ENCODE assay signal across 28 cellular contexts in the genomic region with DNA sequence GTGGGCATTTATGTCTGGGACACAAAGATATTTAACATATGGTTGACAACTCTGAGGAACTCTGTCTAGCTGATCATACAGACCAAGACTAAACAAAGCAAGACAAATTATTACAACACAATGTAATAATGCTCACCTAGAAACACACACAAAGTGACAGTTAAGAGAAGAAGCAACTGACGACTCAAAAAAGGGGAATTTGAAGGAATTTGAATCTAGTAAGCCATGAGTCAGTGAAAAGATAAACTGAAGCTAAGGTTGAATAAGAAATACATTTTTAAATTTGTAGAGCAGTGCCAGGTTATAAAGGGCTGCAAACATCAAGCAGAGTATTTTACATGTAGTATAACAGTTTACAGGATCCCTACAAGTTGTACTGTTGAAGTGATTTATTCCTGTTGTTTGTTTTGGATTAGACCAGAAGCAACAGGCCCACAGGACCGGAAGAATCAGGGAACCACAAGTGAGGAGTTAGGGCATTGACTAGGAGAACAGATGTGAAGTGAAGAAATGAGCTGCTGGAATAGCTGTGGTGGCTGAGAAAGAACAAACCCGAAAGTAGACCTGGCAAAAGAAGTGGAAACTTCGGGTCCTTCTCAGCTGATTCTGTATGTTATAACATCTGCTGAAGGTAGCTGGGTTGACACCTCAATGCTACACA. TPM values are rescaled to one million over a fixed set of nuclear protein-coding genes. Genes with fewer than 3 reads are reported as not detected.
DNase-seq lines count a peak whose midpoint lies in the region; ATAC-seq, FAIRE-seq and TF ChIP-seq lines count a peak whose summit lies in the region.
"Had no signal": no experiment of that assay in that cellular context is flagged by ENCODE, and none has a peak within 500 bp of the region (broad histone marks: within the 10 kb centered on the region; RNA-seq: fewer than 3 reads in every experiment).

No MANE protein-coding gene starts in this region.

- 49 to 51% methylated on average over 4 of the region's 4 CpGs for WGBS in GM23248 (ENCODE audit: low coverage in 1 of 2, low lambda C conversion rate in 2 of 2, missing lambda C conversion rate in 2 of 2), 2 experiments
- 87 to 95% methylated on average over 2 to 4 of the region's 4 CpGs for WGBS in endodermal cell (ENCODE audit: insufficient coverage in 1 of 2, insufficient read length in 1 of 2), 2 experiments

- H4K20me1 ChIP-seq in GM23248 (ENCODE audit: insufficient read depth) = no peaks in the 10 kb centered on the region
- no peaks in the 10 kb centered on the region for H4K20me1 ChIP-seq in astrocyte (ENCODE audit: insufficient read depth, low read length)

- TF ChIP-seq CTCF in astrocyte (IDR thresholded peaks at IDR 0.05; ENCODE audit: insufficient read depth, low read depth, low read length) (no peak), endodermal cell (conservative IDR thresholded peaks at IDR 0.05) (no peak)

- H3K9me3 Mint-ChIP-seq in astrocyte (ENCODE audit: unreplicated experiment) = no peaks in the 10 kb centered on the region
- H3K9me3 Mint-ChIP-seq in endodermal cell = no peaks in the 10 kb centered on the region
- H3K9me3 Mint-ChIP-seq: activated naive CD4-positive, alpha-beta T cell treated with anti-CD3 and anti-CD28 coated beads, Interleukin-2, amount 50 U/mL, for 72 hours; natural killer cell treated with Interleukin-12 subunit alpha and Interleukin-12 subunit beta and Interleukin-15 and Interleukin-18, amount 100 ng/mL, for 72 hours; stimulated activated memory B cell treated with anti-CD40 and anti-IgM and Interleukin-4, amounts not matched to agents 10 μg/mL and 1 μg/mL and 100 μg/mL, for 72 hours had no signal

- H3F3A ChIP-seq in GM23248 (ENCODE audit: insufficient read depth) = 0 out of 2 replicates have a peak, but pooled peaks cover 10% of the 10 kb centered on the region

- H3K4me1 Mint-ChIP-seq in astrocyte (ENCODE audit: low read depth, unreplicated experiment) = no peaks in the 10 kb centered on the region
- no peaks in the 10 kb centered on the region for H3K4me1 Mint-ChIP-seq in endodermal cell

- H3K36me3 Mint-ChIP-seq in astrocyte (ENCODE audit: low read depth, unreplicated experiment) = peaks cover 24% of the 10 kb centered on the region
- H3K36me3 Mint-ChIP-seq in endodermal cell (ENCODE audit: low read depth) = no peaks in the 10 kb centered on the region

- FAIRE-seq in astrocyte (lab: Jason Lieb, UNC) = no peak
- FAIRE-seq: frontal cortex, RCC 7860 had no signal

- H3K36me3 ChIP-seq in GM23248 (ENCODE audit: low read depth) = no peaks in the 10 kb centered on the region
- no peaks in the 10 kb centered on the region for H3K36me3 ChIP-seq in astrocyte (ENCODE audit: insufficient read depth, low read length)
- no peaks in the 10 kb centered on the region for H3K36me3 ChIP-seq in endodermal cell (ENCODE audit: control insufficient read depth, insufficient read depth, low read length)
- H3K36me3 ChIP-seq: SJSA1, uterus had no signal

- DNase-seq in AG08396 (ENCODE audit: low spot score) (peak; percentile 8), GM23248 (peak; percentile 34), astrocyte (ENCODE audit: low read depth) (peak; percentile 51), iris pigment epithelial cell (ENCODE audit: low read depth) (peak; percentile 76), endodermal cell (no peak), left cardiac atrium (no peak)
- no peak for DNase-seq in activated CD4-positive, alpha-beta T cell treated with anti-CD3 and anti-CD28 coated beads, Interleukin-2, amount 50 U/mL, for 48 hours
- DNase-seq: activated T-cell treated with anti-CD3 and anti-CD28 coated beads, Interleukin-2, amount 50 U/mL, for 48 hours; cerebellar nuclear complex; hypothalamus; KBM-7; NCI-H2171; NCI-H526; spleen; stimulated activated CD4-positive, alpha-beta T cell treated with anti-CD3 and anti-CD28 coated beads, Interleukin-4, amount 100 ng/mL, for 1 hour; T-helper 1 cell; testis; uterus had no signal

- no peak overlapping the region for H3K4me3 Mint-ChIP-seq in astrocyte (ENCODE audit: unreplicated experiment)
- no peak overlapping the region for H3K4me3 Mint-ChIP-seq in endodermal cell
- H3K4me3 Mint-ChIP-seq: natural killer cell treated with Interleukin-12 subunit alpha and Interleukin-12 subunit beta and Interleukin-15 and Interleukin-18, amount 100 ng/mL, for 72 hours; stimulated activated memory B cell treated with anti-CD40 and anti-IgM and Interleukin-4, amounts not matched to agents 10 μg/mL and 1 μg/mL and 100 μg/mL, for 72 hours had no signal

- H3K9ac ChIP-seq in GM23248 = no peak overlapping the region
- no peak overlapping the region for H3K9ac ChIP-seq in astrocyte (ENCODE audit: low read length)
- no peak overlapping the region for H3K9ac ChIP-seq in endodermal cell (ENCODE audit: extremely low read depth, low read length, poor library complexity, severe bottlenecking)

- no peak overlapping the region for H3K27ac Mint-ChIP-seq in astrocyte (ENCODE audit: unreplicated experiment)
- no peak overlapping the region for H3K27ac Mint-ChIP-seq in endodermal cell
- H3K27ac Mint-ChIP-seq: stimulated activated memory B cell treated with anti-CD40 and anti-IgM and Interleukin-4, amounts not matched to agents 10 μg/mL and 1 μg/mL and 100 μg/mL, for 72 hours had no signal

- H3K79me2 ChIP-seq in GM23248 (ENCODE audit: insufficient read depth) (no peaks in the 10 kb centered on the region), astrocyte (ENCODE audit: insufficient read depth, low read length) (no peaks in the 10 kb centered on the region)

- intact Hi-C loops in left cardiac atrium (cut with DNase I) = no loop called here

- H3K27me3 ChIP-seq in GM23248 (replicated peaks; ENCODE audit: insufficient read depth) (no peaks in the 10 kb centered on the region), astrocyte (ENCODE audit: insufficient read depth, low read length) (no peaks in the 10 kb centered on the region), endodermal cell (ENCODE audit: control insufficient read depth, insufficient read depth, low read length, poor library complexity, severe bottlenecking) (no peaks in the 10 kb centered on the region)
- H3K27me3 ChIP-seq: SJSA1, spleen, testis, uterus had no signal

- H2AFZ ChIP-seq in GM23248 (peak overlapping the region; percentile 43; the same call in 1 of the 2 replicates), astrocyte (ENCODE audit: low read depth, low read length) (no peak overlapping the region)

- ATAC-seq in left cardiac atrium (no peak), GM19455 (IDR thresholded peaks at IDR 0.05; ENCODE audit: unreplicated experiment) (no peak)
- ATAC-seq: activated naive CD4-positive, alpha-beta T cell treated with anti-CD3 and anti-CD28 coated beads, Interleukin-2, amount 50 U/mL, for 72 hours; natural killer cell treated with Interleukin-12 subunit alpha and Interleukin-12 subunit beta and Interleukin-15 and Interleukin-18, amount 100 ng/mL, for 72 hours; stimulated activated memory B cell treated with anti-CD40 and anti-IgM and Interleukin-4, amounts not matched to agents 10 μg/mL and 1 μg/mL and 100 μg/mL, for 72 hours had no signal

- H3K9me2 ChIP-seq in GM23248 (ENCODE audit: insufficient read depth) = no peaks in the 10 kb centered on the region

- no peaks in the 10 kb centered on the region for H3K9me3 ChIP-seq in GM23248 (ENCODE audit: low read depth)
- H3K9me3 ChIP-seq in astrocyte (ENCODE audit: insufficient read depth, low read depth, low read length) = no peaks in the 10 kb centered on the region
- H3K9me3 ChIP-seq in endodermal cell (ENCODE audit: control insufficient read depth, low read length) = no peaks in the 10 kb centered on the region
- H3K9me3 ChIP-seq: SJSA1, spleen, testis, uterus had no signal

- H3K4me2 ChIP-seq in GM23248 (ENCODE audit: unreplicated experiment) (no peak overlapping the region), astrocyte (ENCODE audit: low read length) (no peak overlapping the region)

- H3K4me3 ChIP-seq in GM23248 (no peak overlapping the region), astrocyte (ENCODE audit: insufficient read depth, low read depth, low read length) (no peak overlapping the region), endodermal cell (ENCODE audit: low read length) (no peak overlapping the region)
- H3K4me3 ChIP-seq: SJSA1, spleen, testis, uterus had no signal

- H3K4me1 ChIP-seq in GM23248 (ENCODE audit: insufficient read depth) (peaks cover 10% of the 10 kb centered on the region), astrocyte (ENCODE audit: insufficient read depth, low read length) (no peaks in the 10 kb centered on the region), endodermal cell (ENCODE audit: control insufficient read depth, insufficient read depth, low read length) (no peaks in the 10 kb centered on the region)
- H3K4me1 ChIP-seq: spleen, testis, uterus had no signal

- H3K27ac ChIP-seq in GM23248 = no peak overlapping the region
- H3K27ac ChIP-seq in astrocyte (ENCODE audit: low read depth, low read length) = no peak overlapping the region
- no peak overlapping the region for H3K27ac ChIP-seq in endodermal cell (ENCODE audit: low read depth, low read length)
- H3K27ac ChIP-seq: epithelial cell of prostate, SJSA1, spleen, testis, uterus had no signal

- H3K27me3 Mint-ChIP-seq in astrocyte (ENCODE audit: low read depth, unreplicated experiment) = no peaks in the 10 kb centered on the region
- no peaks in the 10 kb centered on the region for H3K27me3 Mint-ChIP-seq in endodermal cell (ENCODE audit: insufficient read depth)
- H3K27me3 Mint-ChIP-seq: natural killer cell treated with Interleukin-12 subunit alpha and Interleukin-12 subunit beta and Interleukin-15 and Interleukin-18, amount 100 ng/mL, for 72 hours; stimulated activated memory B cell treated with anti-CD40 and anti-IgM and Interleukin-4, amounts not matched to agents 10 μg/mL and 1 μg/mL and 100 μg/mL, for 72 hours had no signal

- in situ Hi-C loops in GM23248 (cut with MboI) = no loop called here

RNA-seq across cellular contexts. Expression of a gene that starts 35.6 kb away (rescaled TPM):
- total RNA-seq in GM23248 (2014; rRNA removed; shearing (Covaris generic)) = 1.6 and 2.0 TPM in 2 replicates
- 0.66 and 1.3 TPM in 2 replicates for polyA plus RNA-seq in GM23248 (2016; fragmentation: Nextera tagmentation; extraction: Ambion mirVana)
- 62.3 and 70.5 TPM in 2 replicates for total RNA-seq in astrocyte
- total RNA-seq in endodermal cell = under 1 TPM; 0.13 to 0.15 TPM
- polyA plus RNA-seq in endodermal cell (2013, experiment 1 of 2) = 0.21 TPM
- polyA plus RNA-seq in endodermal cell (2013, experiment 2 of 2) = 0.08 TPM
- 10 to 100 TPM in 1 of 2 donors, 1 to 10 TPM in 1; 8.5 to 11.4 TPM for total RNA-seq in left cardiac atrium

RNA-seq across cellular contexts. Expression of a gene that starts 39.6 kb away (rescaled TPM):
- total RNA-seq in GM23248 (2014; rRNA removed; shearing (Covaris generic)) = 243 and 269 TPM in 2 replicates
- polyA plus RNA-seq in GM23248 (2016; fragmentation: Nextera tagmentation; extraction: Ambion mirVana) = 198 and 200 TPM in 2 replicates
- total RNA-seq in astrocyte = 0.96 and 1.3 TPM in 2 replicates
- total RNA-seq in endodermal cell = not detected
- 1.1 TPM for polyA plus RNA-seq in endodermal cell (2013, experiment 1 of 2)
- 1.4 TPM for polyA plus RNA-seq in endodermal cell (2013, experiment 2 of 2)
- total RNA-seq in left cardiac atrium = 1 to 10 TPM; 1.4 to 3.4 TPM
- total RNA-seq: activated CD8-positive, alpha-beta memory T cell treated with anti-CD3 and anti-CD28 coated beads for 36 hours; HT-29; natural killer cell treated with Interleukin-12 subunit alpha and Interleukin-12 subunit beta and Interleukin-15 and Interleukin-18, amount 100 ng/mL, for 72 hours had no signal

Comparison
In these comparisons a context has a peak if more than half of its experiments do, and no peak if none do; other contexts are left out.
1. DNase-seq: peak in AG08396 (single experiment), GM23248 (single experiment), astrocyte (single experiment) and iris pigment epithelial cell (single experiment); none in endodermal cell (single experiment), left cardiac atrium (single experiment) and activated CD4-positive, alpha-beta T cell treated with anti-CD3 and anti-CD28 coated beads, Interleukin-2, amount 50 U/mL, for 48 hours (0 of 2).
2. RNA of a gene that starts 39.6 kb away (total RNA-seq): 243 to 269 TPM in GM23248; 1.4 to 3.4 TPM in left cardiac atrium, 0.96 to 1.3 TPM in astrocyte and not detected in endodermal cell; every median in the first group is over 10 times any median in the second.